22 cellular contexts compared by ENCODE assay signal in the genomic region with DNA sequence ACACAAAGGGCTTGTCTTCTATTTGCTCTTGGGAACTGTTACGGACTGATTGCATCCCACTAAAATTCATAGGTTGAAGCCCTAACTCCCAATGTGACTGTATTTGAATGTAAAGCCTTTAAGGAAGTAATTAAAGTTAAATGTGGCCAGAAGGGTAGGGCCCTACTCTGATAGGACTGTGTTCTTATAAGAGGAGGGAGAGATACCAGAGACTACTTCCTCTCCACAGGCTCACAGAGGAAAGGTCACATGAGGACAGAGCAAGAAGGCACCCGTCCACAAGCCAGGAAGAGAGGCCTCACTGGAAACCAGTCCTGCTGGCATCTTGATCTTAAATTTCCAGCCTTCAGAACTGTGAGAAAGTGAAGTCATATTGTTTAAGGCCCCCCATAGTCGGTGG.
"Had no signal": no experiment of that assay in that cellular context is flagged by ENCODE, and none has a peak within 500 bp of the region (broad histone marks: within the 10 kb centered on the region; RNA-seq: fewer than 3 reads in every experiment).

No MANE protein-coding gene starts in this region.

- H3K36me3 Mint-ChIP-seq: activated naive CD8-positive, alpha-beta T cell; brain; T-cell had no signal

- H3K36me3 ChIP-seq: esophagus muscularis mucosa, right atrium auricular region, transverse colon had no signal

- DNase-seq: activated CD4-positive, alpha-beta T cell treated with anti-CD3 and anti-CD28 coated beads, Interleukin-2, amount 50 U/mL, for 1 hour; activated CD8-positive, alpha-beta memory T cell treated with anti-CD3 and anti-CD28 coated beads for 24 hours; activated gamma-delta T cell treated with Interleukin-2 at 50 U/mL for 16 hours; central memory CD4-positive, alpha-beta T cell; islet precursor cell; mesenchymal stem cell; nucleus accumbens; stimulated activated CD4-positive, alpha-beta T cell treated with anti-CD3 and anti-CD28 coated beads, Interleukin-15, amount 100 ng/mL, for 24 hours; stimulated activated CD4-positive, alpha-beta T cell treated with anti-CD3 and anti-CD28 coated beads, Interleukin-4, amount 100 ng/mL, for 1 hour; stimulated activated naive CD8-positive, alpha-beta T cell treated with anti-CD3 and anti-CD28 coated beads, Interleukin-15, Interleukin-2, amounts not matched to agents 100 U/mL and 50 U/mL, for 24 hours; T-cell; T-helper 9 cell; transverse colon had no signal

- H3K27ac Mint-ChIP-seq: activated naive CD8-positive, alpha-beta T cell; brain; nephron; progenitor cell of endocrine pancreas; T-cell; WTC11 had no signal

- H3K27me3 ChIP-seq: esophagus muscularis mucosa, right atrium auricular region, transverse colon had no signal

- H3K4me1 ChIP-seq: esophagus muscularis mucosa, right atrium auricular region, transverse colon had no signal

- H3K9me3 Mint-ChIP-seq: brain, T-cell had no signal

- H3K4me3 ChIP-seq: coronary artery, esophagus muscularis mucosa, hepatocyte, right atrium auricular region, transverse colon had no signal

- H3K4me1 Mint-ChIP-seq: brain, nephron, T-cell, WTC11 had no signal

- H3K9me3 ChIP-seq: esophagus muscularis mucosa, transverse colon had no signal

- H3K27me3 Mint-ChIP-seq: activated naive CD8-positive, alpha-beta T cell; progenitor cell of endocrine pancreas; T-cell had no signal

- H3K27ac ChIP-seq: coronary artery, esophagus muscularis mucosa, hepatocyte, right atrium auricular region, transverse colon had no signal

- H3K4me3 Mint-ChIP-seq: activated naive CD8-positive, alpha-beta T cell; brain; nephron; T-cell; WTC11 had no signal
